Comparison of ENCODE assay signal across 39 cellular contexts in the genomic region with DNA sequence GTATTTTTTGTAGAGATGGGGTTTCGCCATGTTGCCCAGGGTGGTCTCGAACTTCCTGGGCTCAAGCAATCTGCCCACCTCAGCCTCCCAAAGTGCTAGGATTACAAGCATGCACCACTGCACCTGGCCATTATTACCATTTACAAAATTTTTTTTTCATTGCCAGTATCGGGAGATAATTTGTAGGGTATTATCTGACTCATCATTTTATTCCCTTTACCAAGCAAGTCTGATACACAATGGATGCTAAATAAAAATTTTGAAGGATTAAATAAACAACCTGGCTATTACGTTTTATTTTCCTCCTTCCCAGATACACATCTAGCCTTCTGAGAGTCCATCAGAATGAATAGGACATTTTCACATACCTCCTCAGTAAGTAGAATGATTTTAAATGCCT. TPM values are rescaled to one million over a fixed set of nuclear protein-coding genes. Genes with fewer than 3 reads are reported as not detected.
"Had no signal": no experiment of that assay in that cellular context is flagged by ENCODE, and none has a peak within 500 bp of the region (broad histone marks: within the 10 kb centered on the region; RNA-seq: fewer than 3 reads in every experiment).

No MANE protein-coding gene starts in this region.

- H3K36me3 ChIP-seq: adrenal gland, ascending aorta, brain microvascular endothelial cell, breast epithelium, cardiac muscle cell had no signal

- H3K4me1 ChIP-seq: ascending aorta, body of pancreas, breast epithelium had no signal

- H3K9me3 ChIP-seq: adrenal gland, ascending aorta, body of pancreas, breast epithelium had no signal

- FAIRE-seq: astrocyte, bronchial epithelial cell had no signal

- DNase-seq: activated effector memory CD4-positive, alpha-beta T cell treated with anti-CD3 and anti-CD28 coated beads, Interleukin-2, amount 50 U/mL, for 16 hours; activated effector memory CD4-positive, alpha-beta T cell treated with Interleukin-2 at 50 U/mL for 16 hours; activated gamma-delta T cell treated with Interleukin-2 at 50 U/mL for 16 hours; activated naive CD4-positive, alpha-beta T cell; activated naive CD4-positive, alpha-beta T cell treated with anti-CD3 and anti-CD28 coated beads for 36 hours; activated naive CD4-positive, alpha-beta T cell treated with anti-CD3 and anti-CD28 coated beads, Interleukin-2, amount 10 ng/mL, durations not matched to agents 7 days and 5 days; activated naive CD4-positive, alpha-beta T cell treated with anti-CD3 and anti-CD28 coated beads, Interleukin-2, amount 50 U/mL, for 16 hours; activated naive CD4-positive, alpha-beta T cell treated with Interleukin-2 at 50 U/mL for 16 hours; activated naive CD8-positive, alpha-beta T cell treated with anti-CD3 and anti-CD28 coated beads for 36 hours; activated naive CD8-positive, alpha-beta T cell treated with anti-CD3 and anti-CD28 coated beads, Interleukin-2, amount 10 ng/mL, durations not matched to agents 7 days and 5 days; activated naive CD8-positive, alpha-beta T cell treated with anti-CD3 and anti-CD28 coated beads, Interleukin-2, amount 50 U/mL, for 24 hours; activated T-cell treated with anti-CD3 and anti-CD28 coated beads, Interleukin-2, amount 50 U/mL, for 1 hour; activated T-cell treated with anti-CD3 and anti-CD28 coated beads, Interleukin-2, amount 50 U/mL, for 24 hours; activated T-cell treated with anti-CD3 and anti-CD28 coated beads, Interleukin-2, amount 50 U/mL, for 4 hours; activated T-cell treated with anti-CD3 and anti-CD28 coated beads, Interleukin-2, amount 50 U/mL, for 48 hours; activated T-cell treated with anti-CD3 and anti-CD28 coated beads, Interleukin-2, amount 50 U/mL, for 72 hours; adrenal gland; amniotic stem cell; amygdala; anterior cingulate cortex; aorta; body of pancreas; brain microvascular endothelial cell; caudate nucleus; central memory CD4-positive, alpha-beta T cell; cerebellar nuclear complex had no signal

- H3K27me3 ChIP-seq: ascending aorta, body of pancreas, brain microvascular endothelial cell had no signal

- H3K4me3 ChIP-seq: adrenal gland, ascending aorta, body of pancreas, breast epithelium, cardiac muscle cell had no signal

- ATAC-seq: activated naive CD4-positive, alpha-beta T cell treated with anti-CD3 and anti-CD28 coated beads, Interleukin-2, amount 50 U/mL, for 72 hours; activated naive CD8-positive, alpha-beta T cell treated with anti-CD3 and anti-CD28 coated beads, Interleukin-2, amount 50 U/mL, for 24 hours; activated T-cell treated with anti-CD3 and anti-CD28 coated beads, Interleukin-2, amount 50 U/mL, for 4 hours; activated T-cell treated with anti-CD3 and anti-CD28 coated beads, Interleukin-2, amount 50 U/mL, for 72 hours; activated T-helper 17 cell treated with anti-CD3 and anti-CD28 coated beads, Interleukin-2, amount 50 U/mL, for 72 hours; body of pancreas had no signal

- H3K27ac ChIP-seq: adrenal gland, ascending aorta, body of pancreas, brain microvascular endothelial cell, breast epithelium, cardiac muscle cell had no signal

RNA-seq across cellular contexts. Expression of gene CPN1, which starts 38.1 kb away (rescaled TPM):
- total RNA-seq: activated naive CD4-positive, alpha-beta T cell treated with anti-CD3 and anti-CD28 coated beads for 36 hours; activated naive CD4-positive, alpha-beta T cell treated with anti-CD3 and anti-CD28 coated beads, Interleukin-2, amount 50 U/mL, for 72 hours; activated naive CD8-positive, alpha-beta T cell treated with anti-CD3 and anti-CD28 coated beads for 36 hours; activated naive CD8-positive, alpha-beta T cell treated with anti-CD3 and anti-CD28 coated beads, Interleukin-2, amount 10 ng/mL, durations not matched to agents 7 days and 5 days; activated T-cell treated with anti-CD3 and anti-CD28 coated beads, Interleukin-2, amount 50 U/mL, for 4 hours; activated T-cell treated with anti-CD3 and anti-CD28 coated beads, Interleukin-2, amount 50 U/mL, for 72 hours; activated T-helper 1 cell treated with anti-CD3 and anti-CD28 coated beads, Interleukin-12 subunit alpha, Interleukin-12 subunit beta, Interleukin-2, Interleukin-4 antibody, amounts not matched to agents 30 ng/mL and 10 ng/mL and 1 ng/mL, durations not matched to agents 14 hours and 24 hours and 36 hours; activated T-helper 17 cell treated with anti-CD3 and anti-CD28 coated beads, Interleukin-2, amount 50 U/mL, for 72 hours; activated T-helper 2 cell treated with anti-CD3 and anti-CD28 coated beads, Interferon-gamma antibody, Interleukin-2, Interleukin-4, amounts not matched to agents 10 μg/mL and 5 μg/mL and 100 μg/mL, durations not matched to agents 14 hours and 24 hours and 36 hours; adrenal gland; aorta; ascending aorta; astrocyte; body of pancreas; breast epithelium; bronchial epithelial cell; cardiac muscle cell; cardiac septum; cerebellum; chondrocyte had no signal
- polyA plus RNA-seq: adipose tissue, adrenal gland, aorta, cardiac muscle cell had no signal
